In the genomic region with DNA sequence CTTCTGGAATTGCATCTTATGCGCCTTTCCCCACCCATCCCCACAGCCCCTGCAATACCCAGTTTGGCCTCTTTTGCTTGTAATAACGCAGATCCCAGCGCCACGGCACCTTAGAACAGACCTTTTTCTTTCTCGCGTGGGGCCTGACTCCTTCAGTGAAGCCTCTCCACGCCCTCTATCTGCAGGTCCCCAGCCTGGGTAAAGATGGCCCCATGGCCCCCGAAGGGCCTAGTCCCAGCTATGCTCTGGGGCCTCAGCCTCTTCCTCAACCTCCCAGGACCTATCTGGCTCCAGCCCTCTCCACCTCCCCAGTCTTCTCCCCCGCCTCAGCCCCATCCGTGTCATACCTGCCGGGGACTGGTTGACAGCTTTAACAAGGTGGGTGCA, we compare ENCODE assay signal across 8 cellular contexts. TPM values are rescaled to one million over a fixed set of nuclear protein-coding genes. Genes with fewer than 3 reads are reported as not detected.
A peak's percentile ranks its signal among the peaks of the same experiment; 100 is the strongest.
DNase-seq lines count a peak whose midpoint lies in the region; ATAC-seq and TF ChIP-seq lines count a peak whose summit lies in the region.

No MANE protein-coding gene starts in this region.

- DNase-seq in RPMI8226 (peak; percentile 49), neural progenitor cell (ENCODE audit: low spot score) (peak; percentile 50), NCI-H128 (lab: John Stamatoyannopoulos, UW; ENCODE audit: unreplicated experiment) (no peak), NCI-H2029 treated with DMSO at 0.1 percent for 48 hours (lab: John Stamatoyannopoulos, UW) (no peak), HCEC 1CT (no peak)
- DNase-seq in effector memory CD4-positive, alpha-beta T cell = peak in 1 of 3 donors; percentile 20

- H3K36me3 Mint-ChIP-seq in neural progenitor cell = peaks cover 4% of the 10 kb centered on the region

- H3K4me3 Mint-ChIP-seq in neural progenitor cell = peak overlapping the region; percentile 99

- H3K4me1 Mint-ChIP-seq in neural progenitor cell = peaks cover 26% of the 10 kb centered on the region

- peak overlapping the region; percentile 96 for H3K27ac ChIP-seq in effector memory CD4-positive, alpha-beta T cell (ENCODE audit: insufficient read depth, low read length, poor library complexity, severe bottlenecking)
- H3K27ac ChIP-seq in neural progenitor cell = no peak overlapping the region

- H3K27me3 Mint-ChIP-seq in neural progenitor cell (ENCODE audit: insufficient read depth, low read depth) = no peaks in the 10 kb centered on the region

- H3K4me1 ChIP-seq in effector memory CD4-positive, alpha-beta T cell (ENCODE audit: control insufficient read depth, insufficient read depth, low read length, poor library complexity, severe bottlenecking) = peaks cover 33% of the 10 kb centered on the region
- peaks cover 8% of the 10 kb centered on the region for H3K4me1 ChIP-seq in neural progenitor cell

- H3K9ac ChIP-seq in neural progenitor cell = peak overlapping the region; percentile 88

- no peaks in the 10 kb centered on the region for H4K20me1 ChIP-seq in neural progenitor cell (ENCODE audit: low read depth)

- H3K9me3 ChIP-seq in effector memory CD4-positive, alpha-beta T cell (ENCODE audit: control insufficient read depth, low read length) = no peaks in the 10 kb centered on the region
- H3K9me3 ChIP-seq in neural progenitor cell (ENCODE audit: low read depth) = no peaks in the 10 kb centered on the region

- peaks cover 14% of the 10 kb centered on the region for H3F3A ChIP-seq in neural progenitor cell (ENCODE audit: low read depth)

- peak; percentile 30 for TF ChIP-seq CTCF in neural progenitor cell (IDR thresholded peaks at IDR 0.05)

- H3K9me3 Mint-ChIP-seq in neural progenitor cell = no peaks in the 10 kb centered on the region

- H3K27ac Mint-ChIP-seq in neural progenitor cell = peak overlapping the region; percentile 94

- peak overlapping the region; percentile 83 for H3K4me2 ChIP-seq in neural progenitor cell

- ATAC-seq in GM18502 (IDR thresholded peaks at IDR 0.05; ENCODE audit: poor library complexity, unreplicated experiment) (peak; percentile 1), GM18517 (IDR thresholded peaks at IDR 0.05; ENCODE audit: unreplicated experiment) (no peak)

- H3K36me3 ChIP-seq in effector memory CD4-positive, alpha-beta T cell (ENCODE audit: control insufficient read depth, insufficient read depth, low read length) = peaks cover 17% of the 10 kb centered on the region
- no peaks in the 10 kb centered on the region for H3K36me3 ChIP-seq in neural progenitor cell

- peak overlapping the region; percentile 62 for H3K4me3 ChIP-seq in effector memory CD4-positive, alpha-beta T cell (ENCODE audit: insufficient read depth, low read depth, low read length, poor library complexity, severe bottlenecking)
- peak overlapping the region; percentile 60 for H3K4me3 ChIP-seq in neural progenitor cell

- H3K27me3 ChIP-seq in effector memory CD4-positive, alpha-beta T cell (replicated peaks; ENCODE audit: control insufficient read depth, insufficient read depth, low read length, poor library complexity, severe bottlenecking) = no peaks in the 10 kb centered on the region
- H3K27me3 ChIP-seq in neural progenitor cell = peaks cover 11% of the 10 kb centered on the region

- H3K79me2 ChIP-seq in neural progenitor cell (ENCODE audit: low read depth) = peaks cover 6% of the 10 kb centered on the region

- peak overlapping the region; percentile 59 for H2AFZ ChIP-seq in neural progenitor cell (replicated peaks)

RNA-seq across cellular contexts. Expression of a gene that starts 0.6 kb away (rescaled TPM):
- 14.1 and 28.7 TPM in 2 replicates for total RNA-seq in neural progenitor cell (ENCODE audit: low replicate concordance)

RNA-seq across cellular contexts. Expression of a gene that starts 17.3 kb away (rescaled TPM):
- 3.1 and 6.5 TPM in 2 replicates for total RNA-seq in neural progenitor cell (ENCODE audit: low replicate concordance)

RNA-seq across cellular contexts. Expression of a gene that starts 18.0 kb away (rescaled TPM):
- total RNA-seq in neural progenitor cell (ENCODE audit: low replicate concordance) = 2.6 and 11.6 TPM in 2 replicates

RNA-seq across cellular contexts. Expression of a gene that starts 31.6 kb away (rescaled TPM):
- 0.56 TPM in 1 of 2 replicates, not detected in the other for total RNA-seq in neural progenitor cell (ENCODE audit: low replicate concordance)

RNA-seq across cellular contexts. Expression of a gene that starts 43.8 kb away (rescaled TPM):
- 32.7 and 42.1 TPM in 2 replicates for total RNA-seq in neural progenitor cell (ENCODE audit: low replicate concordance)

Comparison
In these comparisons a context has a peak if more than half of its experiments do, and no peak if none do; other contexts are left out.
1. DNase-seq: peak in RPMI8226 (single experiment) and neural progenitor cell (single experiment); none in NCI-H128 (single experiment), NCI-H2029 treated with DMSO at 0.1 percent for 48 hours (single experiment) and HCEC 1CT (single experiment).